Comparison of ENCODE assay signal across 14 cellular contexts in the genomic region with DNA sequence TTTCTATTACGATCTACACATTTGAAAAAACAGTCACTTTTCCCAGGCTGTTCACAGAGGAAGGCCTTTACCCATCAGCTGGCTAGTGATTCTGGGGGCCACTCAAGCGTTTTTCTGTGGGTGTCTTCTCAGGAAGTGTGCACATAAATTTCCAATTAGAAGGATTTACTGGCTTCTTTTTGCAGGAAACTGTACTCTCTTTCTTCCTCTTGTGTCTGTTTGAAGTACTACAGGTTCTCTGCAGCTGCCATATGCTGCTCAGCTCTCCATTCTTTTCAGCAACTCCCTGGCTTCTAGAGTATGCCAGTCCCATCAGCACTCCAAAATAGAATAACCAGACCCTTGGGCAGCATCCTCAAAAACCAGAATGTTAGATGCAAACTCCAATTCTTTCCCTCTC.
DNase-seq lines count a peak whose midpoint lies in the region; ATAC-seq and TF ChIP-seq lines count a peak whose summit lies in the region.
"Had no signal": no experiment of that assay in that cellular context is flagged by ENCODE, and none has a peak within 500 bp of the region (broad histone marks: within the 10 kb centered on the region; RNA-seq: fewer than 3 reads in every experiment).

No MANE protein-coding gene starts in this region.

- H3K36me3 Mint-ChIP-seq in natural killer cell = no peaks in the 10 kb centered on the region
- H3K36me3 Mint-ChIP-seq: activated naive CD8-positive, alpha-beta T cell treated with anti-CD3 and anti-CD28 coated beads, Interleukin-2, amount 10 ng/mL, durations not matched to agents 7 days and 5 days; CD8-positive, alpha-beta T cell; naive thymus-derived CD4-positive, alpha-beta T cell; stimulated activated naive B cell treated with anti-CD40 and anti-IgM and Interleukin-4, amounts not matched to agents 10 μg/mL and 1 μg/mL and 100 μg/mL, for 72 hours had no signal

- H3K27me3 Mint-ChIP-seq in natural killer cell (ENCODE audit: low read depth in 2 of 2) = no peaks in the 10 kb centered on the region
- H3K27me3 Mint-ChIP-seq: activated CD4-positive, alpha-beta memory T cell treated with anti-CD3 and anti-CD28 coated beads, Interleukin-2, amount 10 ng/mL, durations not matched to agents 7 days and 5 days; activated naive CD8-positive, alpha-beta T cell treated with anti-CD3 and anti-CD28 coated beads, Interleukin-2, amount 10 ng/mL, durations not matched to agents 7 days and 5 days; naive thymus-derived CD4-positive, alpha-beta T cell; stimulated activated naive B cell treated with anti-CD40 and anti-IgM and Interleukin-4, amounts not matched to agents 10 μg/mL and 1 μg/mL and 100 μg/mL, for 72 hours had no signal

- no peak for DNase-seq in GM06990 (ENCODE audit: extremely low read depth, insufficient read length)
- DNase-seq in OCI-M1 (lab: John Stamatoyannopoulos, UW) = peak; percentile 2
- DNase-seq in foreskin fibroblast = peak in 1 of 2 donors; percentile 24
- DNase-seq in UCSD-AML1 (lab: John Stamatoyannopoulos, UW; ENCODE audit: unreplicated experiment) = no peak
- no peak for DNase-seq in NOMO-1 (lab: John Stamatoyannopoulos, UW; ENCODE audit: unreplicated experiment in 2 of 2)
- DNase-seq in natural killer cell = no peak
- no peak for DNase-seq in NCI-H226
- DNase-seq: activated CD4-positive, alpha-beta memory T cell treated with anti-CD3 and anti-CD28 coated beads, Interleukin-2, amount 10 ng/mL, durations not matched to agents 7 days and 5 days; activated naive CD8-positive, alpha-beta T cell treated with anti-CD3 and anti-CD28 coated beads, Interleukin-2, amount 10 ng/mL, durations not matched to agents 7 days and 5 days; CD8-positive, alpha-beta T cell; naive thymus-derived CD4-positive, alpha-beta T cell; NCI-H2029 treated with DMSO at 0.1 percent for 48 hours; stimulated activated naive B cell treated with anti-CD40 and anti-IgM and Interleukin-4, amounts not matched to agents 10 μg/mL and 1 μg/mL and 100 μg/mL, for 72 hours had no signal

- H3K36me3 ChIP-seq in GM06990 (ENCODE audit: control insufficient read depth, insufficient read depth, low read length) = no peaks in the 10 kb centered on the region

- TF ChIP-seq CTCF in 22Rv1 (IDR thresholded peaks at IDR 0.05) = peak; percentile 37
- peak; percentile 4 for TF ChIP-seq CTCF in GM06990 (IDR thresholded peaks at IDR 0.05; ENCODE audit: insufficient read depth, low read length, poor library complexity, severe bottlenecking)
- peak; percentile 21 for TF ChIP-seq CTCF in foreskin fibroblast (IDR thresholded peaks at IDR 0.05; ENCODE audit: low read depth, low read length)
- TF ChIP-seq CTCF in natural killer cell (IDR thresholded peaks at IDR 0.05) = no peak

- no peaks in the 10 kb centered on the region for H3K4me1 Mint-ChIP-seq in natural killer cell
- H3K4me1 Mint-ChIP-seq: activated CD4-positive, alpha-beta memory T cell treated with anti-CD3 and anti-CD28 coated beads, Interleukin-2, amount 10 ng/mL, durations not matched to agents 7 days and 5 days; activated naive CD8-positive, alpha-beta T cell treated with anti-CD3 and anti-CD28 coated beads, Interleukin-2, amount 10 ng/mL, durations not matched to agents 7 days and 5 days; naive thymus-derived CD4-positive, alpha-beta T cell; stimulated activated naive B cell treated with anti-CD40 and anti-IgM and Interleukin-4, amounts not matched to agents 10 μg/mL and 1 μg/mL and 100 μg/mL, for 72 hours had no signal

- H3K9me3 Mint-ChIP-seq in natural killer cell = peaks cover 3 to 15% of the 10 kb centered on the region in 2 donors
- H3K9me3 Mint-ChIP-seq: activated CD4-positive, alpha-beta memory T cell treated with anti-CD3 and anti-CD28 coated beads, Interleukin-2, amount 10 ng/mL, durations not matched to agents 7 days and 5 days had no signal

- intact Hi-C loops in natural killer cell (cut with micrococcal nuclease) = no loop called here

- H3K27ac Mint-ChIP-seq in natural killer cell = no peak overlapping the region
- H3K27ac Mint-ChIP-seq: activated CD4-positive, alpha-beta memory T cell treated with anti-CD3 and anti-CD28 coated beads, Interleukin-2, amount 10 ng/mL, durations not matched to agents 7 days and 5 days; activated naive CD8-positive, alpha-beta T cell treated with anti-CD3 and anti-CD28 coated beads, Interleukin-2, amount 10 ng/mL, durations not matched to agents 7 days and 5 days; CD8-positive, alpha-beta T cell; naive thymus-derived CD4-positive, alpha-beta T cell; stimulated activated naive B cell treated with anti-CD40 and anti-IgM and Interleukin-4, amounts not matched to agents 10 μg/mL and 1 μg/mL and 100 μg/mL, for 72 hours had no signal

- H3K4me3 Mint-ChIP-seq in natural killer cell = no peak overlapping the region
- H3K4me3 Mint-ChIP-seq: activated CD4-positive, alpha-beta memory T cell treated with anti-CD3 and anti-CD28 coated beads, Interleukin-2, amount 10 ng/mL, durations not matched to agents 7 days and 5 days; activated naive CD8-positive, alpha-beta T cell treated with anti-CD3 and anti-CD28 coated beads, Interleukin-2, amount 10 ng/mL, durations not matched to agents 7 days and 5 days; CD8-positive, alpha-beta T cell; naive thymus-derived CD4-positive, alpha-beta T cell; stimulated activated naive B cell treated with anti-CD40 and anti-IgM and Interleukin-4, amounts not matched to agents 10 μg/mL and 1 μg/mL and 100 μg/mL, for 72 hours had no signal

- no peaks in the 10 kb centered on the region for H3K27me3 ChIP-seq in GM06990 (replicated peaks; ENCODE audit: control insufficient read depth, insufficient read depth, low read length)

- ATAC-seq in natural killer cell = no peak
- ATAC-seq: CD8-positive, alpha-beta T cell; naive thymus-derived CD4-positive, alpha-beta T cell; stimulated activated naive B cell treated with anti-CD40 and anti-IgM and Interleukin-4, amounts not matched to agents 10 μg/mL and 1 μg/mL and 100 μg/mL, for 72 hours had no signal

- no peak overlapping the region for H3K27ac ChIP-seq in 22Rv1

- H3K4me3 ChIP-seq in GM06990 (replicated peaks; ENCODE audit: low read depth, low read length) (no peak overlapping the region), foreskin fibroblast (ENCODE audit: low read depth in 1 of 2, low read length in 2 of 2) (no peak overlapping the region)
